Comparison of ENCODE assay signal across 17 cellular contexts in the genomic region with DNA sequence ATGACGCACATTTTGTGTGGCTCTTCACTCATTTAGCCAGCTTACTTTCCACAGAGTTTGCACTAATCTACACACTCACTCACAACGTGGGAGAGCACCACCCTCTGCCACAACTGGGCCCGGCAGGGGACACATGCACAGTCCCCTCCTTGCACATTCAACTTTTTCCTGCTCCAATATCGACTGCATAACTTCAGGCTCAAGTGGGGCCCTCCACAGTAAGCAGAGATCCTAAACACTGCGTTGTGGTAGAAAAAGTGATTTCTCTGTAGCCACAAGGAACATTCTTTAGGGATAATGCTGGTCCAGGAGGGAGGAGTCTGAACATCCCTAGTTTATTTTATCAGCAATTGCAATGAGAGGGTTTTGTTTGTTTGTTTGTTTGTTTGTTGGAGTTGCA.
"Had no signal": no experiment of that assay in that cellular context is flagged by ENCODE, and none has a peak within 500 bp of the region (broad histone marks: within the 10 kb centered on the region; RNA-seq: fewer than 3 reads in every experiment).

No MANE protein-coding gene starts in this region.

- H3K4me2 ChIP-seq: neural progenitor cell had no signal

- FAIRE-seq: frontal cortex had no signal

- H3K27me3 ChIP-seq: body of pancreas, neural progenitor cell, ovary, tibial nerve had no signal

- ATAC-seq: activated CD4-positive, CD25-positive, alpha-beta regulatory T cell treated with anti-CD3 and anti-CD28 coated beads, Interleukin-2, amount 50 U/mL, for 24 hours; activated T-cell treated with anti-CD3 and anti-CD28 coated beads, Interleukin-2, amount 50 U/mL, for 72 hours had no signal

- H3K4me3 ChIP-seq: body of pancreas, neural progenitor cell, ovary, prostate gland, tibial nerve had no signal

- H3K36me3 ChIP-seq: neural progenitor cell, ovary, prostate gland, tibial nerve had no signal

- H3K9me3 ChIP-seq: body of pancreas, ovary, prostate gland, tibial nerve had no signal

- H3K9ac ChIP-seq: neural progenitor cell had no signal

- H3K27ac ChIP-seq: neural progenitor cell had no signal

- DNase-seq: activated CD4-positive, alpha-beta memory T cell treated with anti-CD3 and anti-CD28 coated beads, Interleukin-2, amount 10 ng/mL, durations not matched to agents 7 days and 5 days; activated CD4-positive, alpha-beta T cell treated with anti-CD3 and anti-CD28 coated beads, Interleukin-2, amount 10 ng/mL, durations not matched to agents 24 days and 14 days; activated effector memory CD4-positive, alpha-beta T cell treated with Interleukin-2 at 50 U/mL for 16 hours; activated naive CD4-positive, alpha-beta T cell treated with anti-CD3 and anti-CD28 coated beads for 36 hours; activated naive CD8-positive, alpha-beta T cell treated with anti-CD3 and anti-CD28 coated beads, Interleukin-2, amount 10 ng/mL, durations not matched to agents 7 days and 5 days; activated T-cell treated with anti-CD3 and anti-CD28 coated beads, Interleukin-2, amount 50 U/mL, for 72 hours; body of pancreas; effector CD8-positive, alpha-beta T cell; mesenchymal stem cell; stimulated activated CD4-positive, alpha-beta T cell treated with anti-CD3 and anti-CD28 coated beads, Interleukin-12 subunit alpha, Interleukin-12 subunit beta, amount 100 ng/mL, for 4 hours; stimulated activated CD4-positive, alpha-beta T cell treated with anti-CD3 and anti-CD28 coated beads, Interleukin-4, amount 100 ng/mL, for 4 hours had no signal
